In genomic region chr12:52203126-52203921, GRCh38 we compare ENCODE assay signal across 1 cellular context.
TF ChIP-seq lines count a peak whose summit lies in the region.

No MANE protein-coding gene starts in this region.

TF ChIP-seq in K562, 482 proteins besides CTCF, POLR2A, EP300 and RAD21 (continued from another document):
- no peak for TF ChIP-seq GTF2B (IDR thresholded peaks at IDR 0.05; ENCODE audit: extremely low read depth, insufficient read length)
- TF ChIP-seq USF1 (CRISPR knock-in tag; IDR thresholded peaks at IDR 0.05), result peak; percentile 15; the same call in 1 of the 2 replicates
- 0 out of 2 replicates have a peak, but pooled peaks have one; percentile 25 for TF ChIP-seq ATF3 (IDR thresholded peaks at IDR 0.05)
- TF ChIP-seq ATF3 (CRISPR knock-in tag; conservative IDR thresholded peaks at IDR 0.05), result no peak
- no peak for TF ChIP-seq CREB3L1 (IDR thresholded peaks at IDR 0.05; ENCODE audit: borderline replicate concordance, low read depth)
- peak; percentile 46; the same call in 1 of the 2 replicates for TF ChIP-seq CEBPG (CRISPR knock-in tag; IDR thresholded peaks at IDR 0.05)
- TF ChIP-seq CEBPG (tag; conservative IDR thresholded peaks at IDR 0.05 in 1 of 2, IDR thresholded peaks at IDR 0.05 in 1 of 2), result peak; percentile 74 to 86; a peak in 3 of 4 replicates
- no peak for TF ChIP-seq ZNF212 (CRISPR knock-in tag; IDR thresholded peaks at IDR 0.05)
- no peak for TF ChIP-seq ZBTB49 (CRISPR knock-in tag; IDR thresholded peaks at IDR 0.05; ENCODE audit: borderline replicate concordance)
